ENCODE assay signal across 1 cellular context in the genomic region with DNA sequence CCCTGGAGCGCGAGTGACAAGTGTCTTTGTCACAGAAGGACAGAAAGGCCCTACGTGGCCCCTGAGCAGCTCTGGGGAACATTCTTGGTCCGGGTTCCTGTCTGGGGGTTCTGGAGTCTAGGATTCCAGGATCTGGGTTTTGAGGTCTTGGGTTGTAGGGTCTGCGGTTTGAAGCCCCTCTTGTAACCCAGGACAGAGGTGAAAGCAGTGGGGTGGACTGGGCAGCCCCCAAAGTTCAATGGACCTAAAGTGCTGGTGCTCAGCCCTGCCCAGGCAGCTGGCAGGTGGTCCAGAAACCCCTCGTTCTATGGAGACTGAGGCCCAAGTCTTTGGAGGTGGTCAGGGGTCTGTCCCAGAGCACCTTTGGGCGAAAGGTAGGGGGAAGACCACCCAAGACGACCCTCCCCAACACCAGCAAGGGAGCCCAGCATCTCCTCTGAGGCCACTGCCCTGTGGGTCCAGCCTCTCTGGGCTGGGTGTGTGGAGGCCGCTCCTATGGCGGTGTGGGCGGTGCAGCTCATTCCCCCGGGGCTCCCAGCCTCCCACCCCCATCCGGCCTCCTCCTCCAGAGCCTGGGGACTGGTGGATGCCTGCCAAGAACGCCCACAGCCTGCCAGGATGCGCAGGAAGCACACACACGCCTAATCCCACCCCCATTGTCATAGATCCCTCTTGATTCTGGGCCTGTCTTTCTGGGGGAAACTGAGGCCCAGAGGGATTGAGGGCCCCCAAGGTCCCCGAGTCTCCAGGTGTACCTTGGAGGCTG.
TF ChIP-seq lines count a peak whose summit lies in the region.

No MANE protein-coding gene starts in this region.

TF ChIP-seq in H1, 55 proteins besides CTCF, POLR2A, EP300 and RAD21:
- no peak for TF ChIP-seq FOSL1 (IDR thresholded peaks at IDR 0.05; ENCODE audit: insufficient read depth, low read depth, low read length)
- no peak for TF ChIP-seq RFX5 (IDR thresholded peaks at IDR 0.05; ENCODE audit: borderline replicate concordance, low read depth, low read length)
- no peak for TF ChIP-seq POLR2AphosphoS5 (IDR thresholded peaks at IDR 0.05; ENCODE audit: low read depth, low read length)
- TF ChIP-seq RXRA (IDR thresholded peaks at IDR 0.05; ENCODE audit: insufficient read depth, low read depth, low read length) = no peak
- no peak for TF ChIP-seq GTF2F1 (IDR thresholded peaks at IDR 0.05; ENCODE audit: borderline replicate concordance, low read depth, low read length)
- no peak for TF ChIP-seq SP1 (IDR thresholded peaks at IDR 0.05; ENCODE audit: low read depth, low read length)
- no peak for TF ChIP-seq JUN (IDR thresholded peaks at IDR 0.05; ENCODE audit: low read depth, low read length)
- no peak for TF ChIP-seq NANOG (IDR thresholded peaks at IDR 0.05; ENCODE audit: insufficient read depth, low read depth, low read length, poor library complexity, severe bottlenecking)
